ENCODE assay signal across 23 cellular contexts in the genomic region with DNA sequence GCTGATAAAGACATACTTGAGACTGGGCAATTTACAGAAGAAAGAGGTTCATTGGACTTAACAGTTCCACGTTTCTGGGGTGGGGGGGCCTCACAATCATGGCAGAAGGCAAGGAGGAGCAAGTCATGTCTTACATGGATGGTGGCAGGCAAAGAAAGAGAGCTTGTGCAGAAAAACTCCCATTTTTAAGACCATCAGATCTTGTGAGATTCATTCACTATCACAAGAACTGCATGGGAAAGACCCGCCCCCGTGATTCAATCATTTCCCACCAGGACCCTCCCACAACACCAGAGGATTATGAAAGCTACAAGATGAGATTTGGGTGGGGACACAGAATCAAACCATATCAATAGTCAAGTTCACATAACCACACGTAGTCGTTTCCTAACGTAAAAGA.
DNase-seq lines count a peak whose midpoint lies in the region; ATAC-seq and TF ChIP-seq lines count a peak whose summit lies in the region.
"Had no signal": no experiment of that assay in that cellular context is flagged by ENCODE, and none has a peak within 500 bp of the region (broad histone marks: within the 10 kb centered on the region; RNA-seq: fewer than 3 reads in every experiment).

No MANE protein-coding gene starts in this region.

- peak overlapping the region; percentile 41 for H3K27ac ChIP-seq in neutrophil
- H3K27ac ChIP-seq: 22Rv1, BLaER1, KMS-11, Peyer's patch had no signal

- no peaks in the 10 kb centered on the region for H3K9me3 ChIP-seq in neutrophil
- H3K9me3 ChIP-seq: Peyer's patch had no signal

- no peaks in the 10 kb centered on the region for H3K27me3 ChIP-seq in neutrophil
- H3K27me3 ChIP-seq: BLaER1, Peyer's patch had no signal

- H3K36me3 ChIP-seq in neutrophil: peaks cover 46% of the 10 kb centered on the region

- TF ChIP-seq CTCF in natural killer cell (IDR thresholded peaks at IDR 0.05): no peak
- TF ChIP-seq CTCF in neutrophil (IDR thresholded peaks at IDR 0.05): no peak

- intact Hi-C loops in natural killer cell (cut with micrococcal nuclease): no loop called here
- intact Hi-C loops in dendritic cell treated with granulocyte-macrophage colony-stimulating factor and Interleukin-4, amounts not matched to agents 40 ng/mL and 50 ng/mL, for 4 days (cut with micrococcal nuclease): no loop called here

- peaks cover 5% of the 10 kb centered on the region for H3K9me3 Mint-ChIP-seq in T-helper 1 cell treated with Interleukin-12 subunit alpha and Interleukin-12 subunit beta and Interleukin-4 antibody, amounts not matched to agents 30 μg/mL and 1 μg/mL, for 36 hours
- peaks cover 0 to 2% of the 10 kb centered on the region in 2 donors for H3K9me3 Mint-ChIP-seq in natural killer cell
- H3K9me3 Mint-ChIP-seq in natural killer cell treated with Interleukin-12 subunit alpha and Interleukin-12 subunit beta and Interleukin-15 and Interleukin-18, amount 100 ng/mL, for 72 hours: peaks cover 9% of the 10 kb centered on the region
- H3K9me3 Mint-ChIP-seq in dendritic cell treated with granulocyte-macrophage colony-stimulating factor and Interleukin-4, amounts not matched to agents 40 ng/mL and 50 ng/mL, for 4 days: peaks cover 24% of the 10 kb centered on the region

- no peak overlapping the region for H3K4me3 Mint-ChIP-seq in T-helper 1 cell treated with Interleukin-12 subunit alpha and Interleukin-12 subunit beta and Interleukin-4 antibody, amounts not matched to agents 30 μg/mL and 1 μg/mL, for 36 hours
- no peak overlapping the region for H3K4me3 Mint-ChIP-seq in natural killer cell
- H3K4me3 Mint-ChIP-seq in natural killer cell treated with Interleukin-12 subunit alpha and Interleukin-12 subunit beta and Interleukin-15 and Interleukin-18, amount 100 ng/mL, for 72 hours: no peak overlapping the region
- H3K4me3 Mint-ChIP-seq in dendritic cell treated with granulocyte-macrophage colony-stimulating factor and Interleukin-4, amounts not matched to agents 40 ng/mL and 50 ng/mL, for 4 days: no peak overlapping the region

- H3K4me1 Mint-ChIP-seq in T-helper 1 cell treated with Interleukin-12 subunit alpha and Interleukin-12 subunit beta and Interleukin-4 antibody, amounts not matched to agents 30 μg/mL and 1 μg/mL, for 36 hours (ENCODE audit: low read depth): peaks cover 24% of the 10 kb centered on the region
- H3K4me1 Mint-ChIP-seq in natural killer cell: peaks cover 38 to 42% of the 10 kb centered on the region in 2 donors
- peaks cover 36 to 41% of the 10 kb centered on the region in 2 donors for H3K4me1 Mint-ChIP-seq in natural killer cell treated with Interleukin-12 subunit alpha and Interleukin-12 subunit beta and Interleukin-15 and Interleukin-18, amount 100 ng/mL, for 72 hours (ENCODE audit: low read depth in 2 of 2)
- peaks cover 59% of the 10 kb centered on the region for H3K4me1 Mint-ChIP-seq in dendritic cell treated with granulocyte-macrophage colony-stimulating factor and Interleukin-4, amounts not matched to agents 40 ng/mL and 50 ng/mL, for 4 days (ENCODE audit: low read depth)

- H3K36me3 Mint-ChIP-seq in T-helper 1 cell treated with Interleukin-12 subunit alpha and Interleukin-12 subunit beta and Interleukin-4 antibody, amounts not matched to agents 30 μg/mL and 1 μg/mL, for 36 hours (ENCODE audit: low read depth): peaks cover 50% of the 10 kb centered on the region
- peaks cover 7% of the 10 kb centered on the region for H3K36me3 Mint-ChIP-seq in natural killer cell
- H3K36me3 Mint-ChIP-seq in natural killer cell treated with Interleukin-12 subunit alpha and Interleukin-12 subunit beta and Interleukin-15 and Interleukin-18, amount 100 ng/mL, for 72 hours: peaks cover 23% of the 10 kb centered on the region
- H3K36me3 Mint-ChIP-seq in dendritic cell treated with granulocyte-macrophage colony-stimulating factor and Interleukin-4, amounts not matched to agents 40 ng/mL and 50 ng/mL, for 4 days (ENCODE audit: low read depth): peaks cover 75% of the 10 kb centered on the region

- H3K4me3 ChIP-seq in neutrophil (ENCODE audit: low read depth in 1 of 2, low read length in 1 of 2): no peak overlapping the region
- H3K4me3 ChIP-seq: BLaER1, Peyer's patch had no signal

- no peak for ATAC-seq in natural killer cell
- ATAC-seq in natural killer cell treated with Interleukin-12 subunit alpha and Interleukin-12 subunit beta and Interleukin-15 and Interleukin-18, amount 100 ng/mL, for 72 hours: no peak
- ATAC-seq in GM21529 (IDR thresholded peaks at IDR 0.05; ENCODE audit: unreplicated experiment): no peak
- no peak for ATAC-seq in GM19351 (IDR thresholded peaks at IDR 0.05; ENCODE audit: unreplicated experiment)

- no peaks in the 10 kb centered on the region for H3K27me3 Mint-ChIP-seq in T-helper 1 cell treated with Interleukin-12 subunit alpha and Interleukin-12 subunit beta and Interleukin-4 antibody, amounts not matched to agents 30 μg/mL and 1 μg/mL, for 36 hours (ENCODE audit: low read depth)
- no peaks in the 10 kb centered on the region for H3K27me3 Mint-ChIP-seq in natural killer cell (ENCODE audit: low read depth in 2 of 2)
- no peaks in the 10 kb centered on the region for H3K27me3 Mint-ChIP-seq in natural killer cell treated with Interleukin-12 subunit alpha and Interleukin-12 subunit beta and Interleukin-15 and Interleukin-18, amount 100 ng/mL, for 72 hours
- no peaks in the 10 kb centered on the region for H3K27me3 Mint-ChIP-seq in dendritic cell treated with granulocyte-macrophage colony-stimulating factor and Interleukin-4, amounts not matched to agents 40 ng/mL and 50 ng/mL, for 4 days

- DNase-seq in T-helper 1 cell (no peak), natural killer cell (no peak)
- no peak for DNase-seq in natural killer cell treated with Interleukin-12 subunit alpha and Interleukin-12 subunit beta and Interleukin-15 and Interleukin-18, amount 100 ng/mL, for 72 hours (ENCODE audit: low spot score)
- DNase-seq: ACHN; DMS79 treated with DMSO at 0.1 percent for 48 hours; GOT3; HCEC 1CT; NCI-H1092 treated with DMSO at 0.1 percent for 48 hours; NCI-H1436 treated with DMSO at 0.1 percent for 48 hours; NCI-H1930; NCI-H2227 treated with DMSO at 0.1 percent for 48 hours; NCI-H510A; NCI-H774; NK-92 treated with Interleukin-12 subunit alpha and Interleukin-12 subunit beta, amount 100 ng/mL, for 24 hours; Peyer's patch had no signal

- peak overlapping the region; percentile 65 for H3K27ac Mint-ChIP-seq in T-helper 1 cell treated with Interleukin-12 subunit alpha and Interleukin-12 subunit beta and Interleukin-4 antibody, amounts not matched to agents 30 μg/mL and 1 μg/mL, for 36 hours
- H3K27ac Mint-ChIP-seq in natural killer cell: peak overlapping the region; percentile 50 to 62
- no peak overlapping the region for H3K27ac Mint-ChIP-seq in natural killer cell treated with Interleukin-12 subunit alpha and Interleukin-12 subunit beta and Interleukin-15 and Interleukin-18, amount 100 ng/mL, for 72 hours
- peak overlapping the region; percentile 59 for H3K27ac Mint-ChIP-seq in dendritic cell treated with granulocyte-macrophage colony-stimulating factor and Interleukin-4, amounts not matched to agents 40 ng/mL and 50 ng/mL, for 4 days

- no peaks in the 10 kb centered on the region for H3K4me1 ChIP-seq in neutrophil (ENCODE audit: control insufficient read depth in 1 of 2, insufficient read depth in 1 of 2, low read depth in 1 of 2, low read length in 1 of 2)
- H3K4me1 ChIP-seq: BLaER1, Peyer's patch had no signal

Comparison
In these comparisons a context has a peak if more than half of its experiments do, and no peak if none do; other contexts are left out.
1. H3K27ac Mint-ChIP-seq: peak in T-helper 1 cell treated with Interleukin-12 subunit alpha and Interleukin-12 subunit beta and Interleukin-4 antibody, amounts not matched to agents 30 μg/mL and 1 μg/mL, for 36 hours (single experiment), natural killer cell (2 of 2) and dendritic cell treated with granulocyte-macrophage colony-stimulating factor and Interleukin-4, amounts not matched to agents 40 ng/mL and 50 ng/mL, for 4 days (single experiment); none in natural killer cell treated with Interleukin-12 subunit alpha and Interleukin-12 subunit beta and Interleukin-15 and Interleukin-18, amount 100 ng/mL, for 72 hours (0 of 2).